Comparison of ENCODE assay signal across 8 cellular contexts in genomic region chr3:172106989-172107388, GRCh38.
A peak's percentile ranks its signal among the peaks of the same experiment; 100 is the strongest.
DNase-seq lines count a peak whose midpoint lies in the region; ATAC-seq and TF ChIP-seq lines count a peak whose summit lies in the region.

No MANE protein-coding gene starts in this region.

- no peak overlapping the region for H2BK120ac ChIP-seq in mesendoderm (ENCODE audit: low read depth, low read length)

- H3K27me3 ChIP-seq in neutrophil (no peaks in the 10 kb centered on the region), mesendoderm (ENCODE audit: insufficient read depth, low read length, poor library complexity) (no peaks in the 10 kb centered on the region)

- H3K79me1 ChIP-seq in mesendoderm (ENCODE audit: low read length), result peaks cover 15% of the 10 kb centered on the region

- H3K4me1 ChIP-seq in neutrophil (ENCODE audit: control insufficient read depth in 1 of 2, insufficient read depth in 1 of 2, low read depth in 1 of 2, low read length in 1 of 2) (peaks cover 71 to 76% of the 10 kb centered on the region in 2 experiments), mesendoderm (ENCODE audit: control insufficient read depth, low read depth, low read length) (no peaks in the 10 kb centered on the region)

- ATAC-seq in GM19035 (IDR thresholded peaks at IDR 0.05; ENCODE audit: unreplicated experiment) (peak; percentile 53), HG03135 (IDR thresholded peaks at IDR 0.05; ENCODE audit: unreplicated experiment) (peak; percentile 40)

- H3K79me2 ChIP-seq in mesendoderm (ENCODE audit: control insufficient read depth, insufficient read depth, low read length), result peaks cover 66% of the 10 kb centered on the region

- H3K27ac ChIP-seq in neutrophil (peak overlapping the region; percentile 75), mesendoderm (ENCODE audit: low read depth, low read length) (no peak overlapping the region)

- H3K4me3 ChIP-seq in neutrophil (ENCODE audit: low read depth in 1 of 2, low read length in 1 of 2) (peak overlapping the region; percentile 9 to 44), mesendoderm (ENCODE audit: low read length) (no peak overlapping the region)

- no peak overlapping the region for H2BK5ac ChIP-seq in mesendoderm (ENCODE audit: low read length)

- no peak overlapping the region for H3K9ac ChIP-seq in mesendoderm (ENCODE audit: low read length)

- no peak overlapping the region for H3K18ac ChIP-seq in mesendoderm (ENCODE audit: low read length)

- no peak overlapping the region for H3K4ac ChIP-seq in mesendoderm (ENCODE audit: low read depth, low read length)

- no peak overlapping the region for H4K5ac ChIP-seq in mesendoderm (ENCODE audit: low read length)

- WGBS in mesendoderm (ENCODE audit: extremely low coverage, insufficient coverage, low lambda C conversion rate), result no CpG with 5 or more reads among the region's 7 CpGs

- H3K23ac ChIP-seq in mesendoderm (ENCODE audit: low read length), result no peak overlapping the region

- H3K36me3 ChIP-seq in neutrophil (no peaks in the 10 kb centered on the region), mesendoderm (ENCODE audit: control insufficient read depth, insufficient read depth, low read length) (no peaks in the 10 kb centered on the region)

- no peak overlapping the region for H2BK15ac ChIP-seq in mesendoderm (replicated peaks; ENCODE audit: low read depth)

- H4K8ac ChIP-seq in mesendoderm (ENCODE audit: low read depth, low read length), result no peak overlapping the region

- no peaks in the 10 kb centered on the region for H3K9me3 ChIP-seq in neutrophil

- no peak overlapping the region for H2AK5ac ChIP-seq in mesendoderm (ENCODE audit: low read length)

- no peak overlapping the region for H3K4me2 ChIP-seq in mesendoderm (ENCODE audit: low read length)

- H3K56ac ChIP-seq in mesendoderm (ENCODE audit: low read length), result no peak overlapping the region

- TF ChIP-seq CTCF in neutrophil (IDR thresholded peaks at IDR 0.05), result no peak

- peak; percentile 11 to 92 (median 47) for DNase-seq in T-helper 1 cell
- DNase-seq in amniotic epithelial cell (ENCODE audit: low read depth), result peak; percentile 56
- no peak for DNase-seq in mesendoderm
- DNase-seq in NCI-H1105 (lab: John Stamatoyannopoulos, UW), result no peak
- no peak for DNase-seq in NCI-H446 treated with DMSO at 0.1 percent for 48 hours (lab: John Stamatoyannopoulos, UW)

Comparison
In these comparisons a context has a peak if more than half of its experiments do, and no peak if none do; other contexts are left out.
1. DNase-seq: peak in T-helper 1 cell (5 of 5) and amniotic epithelial cell (single experiment); none in mesendoderm (single experiment), NCI-H1105 (single experiment) and NCI-H446 treated with DMSO at 0.1 percent for 48 hours (single experiment).